In genomic region chr21:26177187-26177586, GRCh38 we compare ENCODE assay signal across 16 cellular contexts. TPM values are rescaled to one million over a fixed set of nuclear protein-coding genes. Genes with fewer than 3 reads are reported as not detected.
A peak's percentile ranks its signal among the peaks of the same experiment; 100 is the strongest.
DNase-seq lines count a peak whose midpoint lies in the region; ATAC-seq and TF ChIP-seq lines count a peak whose summit lies in the region.
"Had no signal": no experiment of that assay in that cellular context is flagged by ENCODE, and none has a peak within 500 bp of the region (broad histone marks: within the 10 kb centered on the region; RNA-seq: fewer than 3 reads in every experiment).

No MANE protein-coding gene starts in this region.

- peaks cover 19% of the 10 kb centered on the region for H3K4me1 ChIP-seq in mammary epithelial cell (ENCODE audit: insufficient read depth, low read length)
- H3K4me1 ChIP-seq in heart right ventricle: peaks cover 0 to 12% (median 8%) of the 10 kb centered on the region in 9 donors
- no peaks in the 10 kb centered on the region for H3K4me1 ChIP-seq in testis
- H3K4me1 ChIP-seq: gastrocnemius medialis had no signal

- WGBS in mammary epithelial cell (ENCODE audit: low coverage, missing lambda C conversion rate): 23% methylated on average over 5 of the region's 5 CpGs
- WGBS in heart right ventricle, 2 donors: 33 to 37% methylated on average over 5 of the region's 5 CpGs
- 43 to 48% methylated on average over 5 of the region's 5 CpGs for WGBS in testis, 2 donors

- H3K27me3 ChIP-seq in mammary epithelial cell (ENCODE audit: insufficient read depth, low read length) (no peaks in the 10 kb centered on the region), heart right ventricle (no peaks in the 10 kb centered on the region), testis (no peaks in the 10 kb centered on the region)
- H3K27me3 ChIP-seq: gastrocnemius medialis had no signal

- H3K4me3 Mint-ChIP-seq in MCF 10A (ENCODE audit: unreplicated experiment): no peak overlapping the region
- H3K4me3 Mint-ChIP-seq in activated T-cell treated with anti-CD3 and anti-CD28 coated beads, Interleukin-2, amount 50 U/mL, for 4 hours: no peak overlapping the region
- H3K4me3 Mint-ChIP-seq: immature natural killer cell, memory B cell, nephron had no signal

- no peaks in the 10 kb centered on the region for H4K20me1 ChIP-seq in mammary epithelial cell (ENCODE audit: insufficient read depth, low read length)

- no peaks in the 10 kb centered on the region for H3K27me3 Mint-ChIP-seq in MCF 10A (ENCODE audit: insufficient read depth, unreplicated experiment)
- H3K27me3 Mint-ChIP-seq in activated T-cell treated with anti-CD3 and anti-CD28 coated beads, Interleukin-2, amount 50 U/mL, for 4 hours (ENCODE audit: low read depth): peaks cover 8% of the 10 kb centered on the region

- H3K9me3 Mint-ChIP-seq in MCF 10A (ENCODE audit: unreplicated experiment): no peaks in the 10 kb centered on the region
- no peaks in the 10 kb centered on the region for H3K9me3 Mint-ChIP-seq in activated T-cell treated with anti-CD3 and anti-CD28 coated beads, Interleukin-2, amount 50 U/mL, for 4 hours
- H3K9me3 Mint-ChIP-seq: memory B cell, nephron had no signal

- peak overlapping the region; percentile 23 for H2AFZ ChIP-seq in mammary epithelial cell (ENCODE audit: low read depth, low read length)

- POLR2A ChIA-PET in MCF 10A (lab: Yijun Ruan, JAX): interaction anchor here (0.6 to 1.1 kb wide), 2 partner anchors 78 to 1613 kb away, joined by 4 read pairs; no protein-coding TSS in a partner anchor

- intact Hi-C loops in mammary epithelial cell (cut with micrococcal nuclease) (no loop called here), MCF 10A (cut with micrococcal nuclease) (loop anchor here (10.0 kb wide), 2 partner anchors 228 to 382 kb away; no protein-coding TSS in a partner anchor), heart right ventricle (cut with DNase I) (loop anchor here in 3 of 10 donors (10.0 kb wide), 2 partner anchors 388 to 538 kb away; no protein-coding TSS in a partner anchor), testis (cut with DNase I; ENCODE audit: low total_unique reads) (loop anchor here (10.0 kb wide), 1 partner anchor 292 kb away; no protein-coding TSS in a partner anchor)

- peaks cover 5% of the 10 kb centered on the region for H3K4me1 Mint-ChIP-seq in MCF 10A (ENCODE audit: insufficient read depth, unreplicated experiment)
- no peaks in the 10 kb centered on the region for H3K4me1 Mint-ChIP-seq in activated T-cell treated with anti-CD3 and anti-CD28 coated beads, Interleukin-2, amount 50 U/mL, for 4 hours (ENCODE audit: low read depth)
- H3K4me1 Mint-ChIP-seq: immature natural killer cell, nephron had no signal

- H3K79me2 ChIP-seq in mammary epithelial cell (ENCODE audit: insufficient read depth, low read length): no peaks in the 10 kb centered on the region

- H3K4me3 ChIP-seq in mammary epithelial cell (replicated peaks in 1 of 3; ENCODE audit: insufficient read depth in 1 of 3, low read depth in 2 of 3, low read length in 3 of 3) (no peak overlapping the region), heart right ventricle (no peak overlapping the region), testis (no peak overlapping the region)
- H3K4me3 ChIP-seq: gastrocnemius medialis had no signal

- H3K36me3 Mint-ChIP-seq in MCF 10A (ENCODE audit: insufficient read depth, unreplicated experiment): no peaks in the 10 kb centered on the region
- no peaks in the 10 kb centered on the region for H3K36me3 Mint-ChIP-seq in activated T-cell treated with anti-CD3 and anti-CD28 coated beads, Interleukin-2, amount 50 U/mL, for 4 hours (ENCODE audit: insufficient read depth)
- H3K36me3 Mint-ChIP-seq: immature natural killer cell, memory B cell had no signal

- H3K9ac ChIP-seq in mammary epithelial cell (ENCODE audit: insufficient read depth, low read length): no peak overlapping the region

- no peaks in the 10 kb centered on the region for H3K9me3 ChIP-seq in mammary epithelial cell (replicated peaks; ENCODE audit: insufficient read depth, low read length)
- H3K9me3 ChIP-seq in heart right ventricle: no peaks in the 10 kb centered on the region
- H3K9me3 ChIP-seq in testis: no peaks in the 10 kb centered on the region
- H3K9me3 ChIP-seq: gastrocnemius medialis had no signal

- DNase-seq in mammary epithelial cell: peak; percentile 35
- DNase-seq in MCF 10A (ENCODE audit: unreplicated experiment): no peak
- DNase-seq in SW480 (ENCODE audit: low spot score): peak; percentile 61
- DNase-seq in heart right ventricle: peak; percentile 22 to 28
- peak; percentile 48 for DNase-seq in testis
- no peak for DNase-seq in iPS-NIHi7 (ENCODE audit: extremely low spot score)
- no peak for DNase-seq in activated T-cell treated with anti-CD3 and anti-CD28 coated beads, Interleukin-2, amount 50 U/mL, for 4 hours
- DNase-seq: activated CD8-positive, alpha-beta memory T cell treated with anti-CD3 and anti-CD28 coated beads for 24 hours; GDM1; immature natural killer cell; NCI-H1930; NCI-H82 had no signal

- H3K27ac ChIP-seq in mammary epithelial cell (ENCODE audit: insufficient read depth, low read depth, low read length) (no peak overlapping the region), heart right ventricle (no peak overlapping the region), testis (no peak overlapping the region)
- H3K27ac ChIP-seq: gastrocnemius medialis had no signal

- H3K4me2 ChIP-seq in mammary epithelial cell (ENCODE audit: insufficient read depth, low read depth, low read length): no peak overlapping the region

- in situ Hi-C loops in mammary epithelial cell (cut with MboI; ENCODE audit: low sequenced_read_pairs in 2 of 2): no loop called here

- ATAC-seq in heart right ventricle (peak; percentile 47 to 81 (median 72)), GM19023 (IDR thresholded peaks at IDR 0.05; ENCODE audit: unreplicated experiment) (no peak)
- ATAC-seq in activated T-cell treated with anti-CD3 and anti-CD28 coated beads, Interleukin-2, amount 50 U/mL, for 4 hours: no peak

- TF ChIP-seq POLR2A in testis (IDR thresholded peaks at IDR 0.05): no peak

- BruUV-seq in mammary epithelial cell (replicated peaks; lab: Mats Ljungman, UMichigan) (no TSS peak), MCF 10A (replicated peaks; lab: Mats Ljungman, UMichigan) (no TSS peak)

- TF ChIP-seq CTCF in mammary epithelial cell (conservative IDR thresholded peaks at IDR 0.05 in 1 of 2, IDR thresholded peaks at IDR 0.05 in 1 of 2; ENCODE audit: extremely low read depth in 1 of 2, insufficient read depth in 1 of 2, low read depth in 1 of 2, low read length in 2 of 2) (no peak), MCF 10A (IDR thresholded peaks at IDR 0.05; ENCODE audit: unreplicated experiment) (no peak), heart right ventricle (IDR thresholded peaks at IDR 0.05) (no peak), testis (IDR thresholded peaks at IDR 0.05) (no peak)

- H3K36me3 ChIP-seq in mammary epithelial cell (ENCODE audit: insufficient read depth, low read length) (no peaks in the 10 kb centered on the region), heart right ventricle (no peaks in the 10 kb centered on the region), testis (ENCODE audit: low read depth, missing control alignments) (no peaks in the 10 kb centered on the region)
- H3K36me3 ChIP-seq: gastrocnemius medialis had no signal

- dilution Hi-C loops in mammary epithelial cell (cut with HindIII; ENCODE audit: low sequenced_read_pairs): no loop called here

- H3K27ac Mint-ChIP-seq in MCF 10A (ENCODE audit: low read depth, unreplicated experiment): no peak overlapping the region
- H3K27ac Mint-ChIP-seq: immature natural killer cell, memory B cell, nephron had no signal

- CTCF ChIA-PET in mammary epithelial cell (lab: Charles Lee; ENCODE audit: low non-redundant PET): interaction anchor here (0.6 kb wide), 1 partner anchor 285 kb away, joined by 3 read pairs; no protein-coding TSS in a partner anchor
- CTCF ChIA-PET in MCF 10A (lab: Yijun Ruan, JAX): interaction anchor here (0.8 to 1.3 kb wide), 5 partner anchors 10 to 1942 kb away, joined by 3 to 5 read pairs (median 4); no protein-coding TSS in a partner anchor

RNA-seq across cellular contexts. Expression of gene APP, which starts 6.6 kb away (rescaled TPM):
- total RNA-seq in mammary epithelial cell (1,000 to 10,000 TPM; 1,070 to 1,289 TPM), MCF 10A (2022) (459 and 472 TPM in 2 replicates), heart right ventricle (100 to 1,000 TPM; 324 to 434 (median 398) TPM), testis (100 to 1,000 TPM; 390 to 670 TPM)
- polyA plus RNA-seq in mammary epithelial cell (1,292 TPM), heart right ventricle (100 to 1,000 TPM; 106 to 186 TPM), testis (ENCODE audit: insufficient read depth, low read depth, low replicate concordance) (409 TPM)
- 830 TPM for polyA minus RNA-seq in mammary epithelial cell
- 10 to 100 TPM; 56.2 to 61.1 (median 60.1) TPM for total RNA-seq in activated T-cell treated with anti-CD3 and anti-CD28 coated beads, Interleukin-2, amount 50 U/mL, for 4 hours

Comparison
In these comparisons a context has a peak if more than half of its experiments do, and no peak if none do; other contexts are left out.
1. DNase-seq: peak in mammary epithelial cell (single experiment), SW480 (single experiment), heart right ventricle (2 of 2) and testis (single experiment); none in MCF 10A (single experiment), iPS-NIHi7 (single experiment) and activated T-cell treated with anti-CD3 and anti-CD28 coated beads, Interleukin-2, amount 50 U/mL, for 4 hours (single experiment).
2. ATAC-seq: peak in heart right ventricle (8 of 8); none in GM19023 (single experiment) and activated T-cell treated with anti-CD3 and anti-CD28 coated beads, Interleukin-2, amount 50 U/mL, for 4 hours (0 of 2).